In the genomic region with DNA sequence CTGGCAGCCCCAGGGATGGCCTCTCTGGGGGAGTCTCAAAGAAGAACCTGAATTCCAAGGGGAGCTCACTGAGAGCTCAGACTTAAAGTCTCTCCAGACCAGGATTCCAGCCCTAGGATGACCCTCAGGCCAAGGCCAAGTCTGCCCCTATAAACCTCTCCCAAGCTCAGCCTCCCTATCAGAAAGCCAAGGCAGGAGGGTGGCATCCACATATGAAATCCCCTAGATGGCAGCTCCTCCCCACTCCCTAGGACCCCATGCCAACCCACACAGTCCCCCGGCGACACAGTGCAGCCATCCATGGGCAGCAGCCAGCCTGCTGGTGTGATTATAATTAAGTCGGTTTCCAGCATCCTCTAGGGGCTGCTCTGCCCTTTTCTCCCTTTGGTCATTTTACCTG, we compare ENCODE assay signal across 18 cellular contexts.
DNase-seq lines count a peak whose midpoint lies in the region; ATAC-seq, FAIRE-seq and TF ChIP-seq lines count a peak whose summit lies in the region.
"Had no signal": no experiment of that assay in that cellular context is flagged by ENCODE, and none has a peak within 500 bp of the region (broad histone marks: within the 10 kb centered on the region; RNA-seq: fewer than 3 reads in every experiment).

No MANE protein-coding gene starts in this region.

- CTCF ChIA-PET in HepG2 (lab: Yijun Ruan, JAX; ENCODE audit: low intra/inter-chr PET ratio, low total read pairs) = no interaction called here
- CTCF ChIA-PET in WTC11 (lab: Charles Lee) = interaction anchor here (1.0 kb wide), 1 partner anchor 19 kb away, joined by 3 read pairs; no protein-coding TSS in a partner anchor

- no peak overlapping the region for H2AFZ ChIP-seq in HepG2 (ENCODE audit: low read length)

- TF ChIP-seq POLR2A in HepG2 (IDR thresholded peaks at IDR 0.05; ENCODE audit: insufficient read depth in 1 of 2, low read depth in 2 of 2, low read length in 2 of 2) = no peak
- no peak for TF ChIP-seq POLR2A in right lobe of liver (IDR thresholded peaks at IDR 0.05)

- no peak overlapping the region for H3K4me2 ChIP-seq in HepG2 (ENCODE audit: low read depth, low read length)
- H3K4me2 ChIP-seq: KMS-11 had no signal

- H3K27ac ChIP-seq in HepG2 (ENCODE audit: extremely low read length, insufficient read depth, low read length) (no peak overlapping the region), right lobe of liver (no peak overlapping the region)
- H3K27ac ChIP-seq: KMS-11, RWPE1 had no signal

- H3K27me3 ChIP-seq in HepG2 (ENCODE audit: control insufficient read depth in 1 of 2, insufficient read depth in 2 of 2, low read length in 2 of 2) (no peaks in the 10 kb centered on the region), right lobe of liver (no peaks in the 10 kb centered on the region)

- H3K4me1 ChIP-seq in HepG2 (ENCODE audit: insufficient read depth, low read length) (no peaks in the 10 kb centered on the region), right lobe of liver (no peaks in the 10 kb centered on the region)

- H3K4me3 ChIP-seq in HepG2 (replicated peaks in 1 of 3; ENCODE audit: insufficient read depth in 1 of 3, low read depth in 2 of 3, low read length in 3 of 3) (no peak overlapping the region), right lobe of liver (no peak overlapping the region)

- peaks cover 10% of the 10 kb centered on the region for H3K27me3 Mint-ChIP-seq in WTC11 (ENCODE audit: low read depth)

- no peak for DNase-seq in HepG2 (ENCODE audit: low spot score)
- DNase-seq in right lobe of liver = no peak
- peak; percentile 68 for DNase-seq in NCI-H1092 (lab: John Stamatoyannopoulos, UW)
- DNase-seq in WTC11 (ENCODE audit: low spot score) = no peak
- no peak for DNase-seq in DMS79 treated with DMSO at 0.1 percent for 48 hours (lab: John Stamatoyannopoulos, UW)
- DNase-seq in NCI-H2227 (lab: John Stamatoyannopoulos, UW; ENCODE audit: unreplicated experiment) = no peak
- DNase-seq: CD4-positive, alpha-beta memory T cell; MM.1S; NCI-H187; NCI-H2171 treated with DMSO at 0.1 percent for 48 hours; NK-92 treated with Interleukin-12 subunit alpha and Interleukin-12 subunit beta, amount 100 ng/mL, for 24 hours; T-helper 2 cell had no signal

- no peak overlapping the region for H3K27ac Mint-ChIP-seq in WTC11
- H3K27ac Mint-ChIP-seq: B cell; CD4-positive, alpha-beta memory T cell had no signal

- no peak for TF ChIP-seq EP300 in HepG2 (IDR thresholded peaks at IDR 0.05; ENCODE audit: low read depth in 2 of 2, low read length in 2 of 2)
- TF ChIP-seq EP300 in HepG2 (CRISPR knock-in tag; IDR thresholded peaks at IDR 0.05; ENCODE audit: borderline replicate concordance) = no peak

- H3K9ac ChIP-seq in HepG2 (ENCODE audit: insufficient read depth, low read depth, low read length) = no peak overlapping the region
- H3K9ac ChIP-seq: KMS-11 had no signal

- no peaks in the 10 kb centered on the region for H3K36me3 ChIP-seq in HepG2 (replicated peaks in 1 of 2; ENCODE audit: control insufficient read depth in 1 of 2, insufficient read depth in 2 of 2, low read length in 2 of 2)
- H3K36me3 ChIP-seq in right lobe of liver = no peaks in the 10 kb centered on the region

- no TSS peak for BruUV-seq in HepG2 (replicated peaks; lab: Mats Ljungman, UMichigan)

- in situ Hi-C loops in HepG2 (cut with HindIII; ENCODE audit: extremely low pct_ligation_motif_present, low pct_unique_long_range_greater_than_20kb) = no loop called here

- H3K4me1 Mint-ChIP-seq in WTC11 = peaks cover 19% of the 10 kb centered on the region
- H3K4me1 Mint-ChIP-seq: B cell; CD4-positive, alpha-beta memory T cell had no signal

- peaks cover 21% of the 10 kb centered on the region for H3K9me3 Mint-ChIP-seq in WTC11

- 0% methylated on average over 3 of the region's 3 CpGs for WGBS in HepG2 (ENCODE audit: low lambda C conversion rate)
- 44% methylated on average over 2 of the region's 3 CpGs for WGBS in right lobe of liver (ENCODE audit: insufficient coverage, low coverage, low lambda C conversion rate, missing lambda C conversion rate)

- H3K36me3 Mint-ChIP-seq in WTC11 = peaks cover 9% of the 10 kb centered on the region
- H3K36me3 Mint-ChIP-seq: CD4-positive, alpha-beta memory T cell had no signal

- no peaks in the 10 kb centered on the region for H3K79me2 ChIP-seq in HepG2 (ENCODE audit: insufficient read depth, low read length)

- TF ChIP-seq CTCF in HepG2 (CRISPR knock-in tag; IDR thresholded peaks at IDR 0.05) (no peak), right lobe of liver (IDR thresholded peaks at IDR 0.05) (no peak), WTC11 (IDR thresholded peaks at IDR 0.05) (no peak)

- ATAC-seq in HepG2 (peak; percentile 44; the same call in 2 of the 3 replicates), right lobe of liver (no peak), WTC11 (peak; percentile 42; the same call in 1 of the 2 replicates), GM21528 (IDR thresholded peaks at IDR 0.05; ENCODE audit: low FRiP score, unreplicated experiment) (no peak)

- no peak for TF ChIP-seq RAD21 in HepG2 (CRISPR knock-in tag; IDR thresholded peaks at IDR 0.05)

- no peaks in the 10 kb centered on the region for H4K20me1 ChIP-seq in HepG2 (ENCODE audit: insufficient read depth, low read length)

- H3K9me3 ChIP-seq in HepG2 (ENCODE audit: low read length) = peaks cover 10% of the 10 kb centered on the region
- H3K9me3 ChIP-seq in right lobe of liver = peaks cover 0 to 2% (median 0%) of the 10 kb centered on the region in 4 donors

- FAIRE-seq in HepG2 (lab: Jason Lieb, UNC) = no peak
- FAIRE-seq: D721Med, H1 had no signal

- no peak overlapping the region for H3K4me3 Mint-ChIP-seq in WTC11
- H3K4me3 Mint-ChIP-seq: B cell; CD4-positive, alpha-beta memory T cell had no signal

- intact Hi-C loops in HepG2 (cut with micrococcal nuclease; ENCODE audit: unreplicated experiment) (no loop called here), right lobe of liver (cut with DNase I) (no loop called here)

- POLR2A ChIA-PET in HepG2 (lab: Yijun Ruan, JAX) (no interaction called here), WTC11 (lab: Charles Lee) (interaction anchor here (0.7 kb wide), 1 partner anchor 356 kb away, joined by 6 read pairs; no protein-coding TSS in a partner anchor)

TF ChIP-seq in HepG2, 621 proteins besides CTCF, POLR2A, EP300 and RAD21:
- TF ChIP-seq ZNF761 (CRISPR knock-in tag; conservative IDR thresholded peaks at IDR 0.05) (no peak), KDM5B (CRISPR knock-in tag; IDR thresholded peaks at IDR 0.05; ENCODE audit: borderline replicate concordance) (no peak), ZNF605 (CRISPR knock-in tag; IDR thresholded peaks at IDR 0.05) (no peak), PAX8 (CRISPR knock-in tag; IDR thresholded peaks at IDR 0.05; ENCODE audit: borderline replicate concordance) (no peak), ZNF34 (CRISPR knock-in tag; IDR thresholded peaks at IDR 0.05; ENCODE audit: borderline replicate concordance) (no peak)
- TF ChIP-seq, protein P1, sequence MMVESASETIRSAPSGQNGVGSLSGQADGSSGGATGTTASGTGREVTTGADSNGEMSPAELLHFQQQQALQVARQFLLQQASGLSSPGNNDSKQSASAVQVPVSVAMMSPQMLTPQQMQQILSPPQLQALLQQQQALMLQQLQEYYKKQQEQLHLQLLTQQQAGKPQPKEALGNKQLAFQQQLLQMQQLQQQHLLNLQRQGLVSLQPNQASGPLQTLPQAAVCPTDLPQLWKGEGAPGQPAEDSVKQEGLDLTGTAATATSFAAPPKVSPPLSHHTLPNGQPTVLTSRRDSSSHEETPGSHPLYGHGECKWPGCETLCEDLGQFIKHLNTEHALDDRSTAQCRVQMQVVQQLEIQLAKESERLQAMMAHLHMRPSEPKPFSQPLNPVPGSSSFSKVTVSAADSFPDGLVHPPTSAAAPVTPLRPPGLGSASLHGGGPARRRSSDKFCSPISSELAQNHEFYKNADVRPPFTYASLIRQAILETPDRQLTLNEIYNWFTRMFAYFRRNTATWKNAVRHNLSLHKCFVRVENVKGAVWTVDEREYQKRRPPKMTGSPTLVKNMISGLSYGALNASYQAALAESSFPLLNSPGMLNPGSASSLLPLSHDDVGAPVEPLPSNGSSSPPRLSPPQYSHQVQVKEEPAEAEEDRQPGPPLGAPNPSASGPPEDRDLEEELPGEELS (CRISPR knock-in tag; IDR thresholded peaks at IDR 0.05) = no peak

TF ChIP-seq in WTC11, 78 proteins besides CTCF, POLR2A, EP300 and RAD21:
- TF ChIP-seq TEAD4 (CRISPR knock-in tag; IDR thresholded peaks at IDR 0.05) (no peak), GABPB1 (CRISPR knock-in tag; IDR thresholded peaks at IDR 0.05) (no peak)
- TF ChIP-seq, protein P2, sequence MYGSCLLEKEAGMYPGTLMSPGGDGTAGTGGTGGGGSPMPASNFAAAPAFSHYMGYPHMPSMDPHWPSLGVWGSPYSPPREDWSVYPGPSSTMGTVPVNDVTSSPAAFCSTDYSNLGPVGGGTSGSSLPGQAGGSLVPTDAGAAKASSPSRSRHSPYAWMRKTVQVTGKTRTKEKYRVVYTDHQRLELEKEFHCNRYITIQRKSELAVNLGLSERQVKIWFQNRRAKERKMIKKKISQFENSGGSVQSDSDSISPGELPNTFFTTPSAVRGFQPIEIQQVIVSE (CRISPR knock-in tag; IDR thresholded peaks at IDR 0.05; ENCODE audit: borderline replicate concordance) = no peak
- TF ChIP-seq, protein P3, sequence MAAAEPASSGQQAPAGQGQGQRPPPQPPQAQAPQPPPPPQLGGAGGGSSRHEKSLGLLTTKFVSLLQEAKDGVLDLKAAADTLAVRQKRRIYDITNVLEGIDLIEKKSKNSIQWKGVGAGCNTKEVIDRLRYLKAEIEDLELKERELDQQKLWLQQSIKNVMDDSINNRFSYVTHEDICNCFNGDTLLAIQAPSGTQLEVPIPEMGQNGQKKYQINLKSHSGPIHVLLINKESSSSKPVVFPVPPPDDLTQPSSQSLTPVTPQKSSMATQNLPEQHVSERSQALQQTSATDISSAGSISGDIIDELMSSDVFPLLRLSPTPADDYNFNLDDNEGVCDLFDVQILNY (CRISPR knock-in tag; IDR thresholded peaks at IDR 0.05) = no peak

Comparison
In these comparisons a context has a peak if more than half of its experiments do, and no peak if none do; other contexts are left out.
1. ATAC-seq: peak in HepG2 (single experiment) and WTC11 (single experiment); none in right lobe of liver (0 of 4) and GM21528 (single experiment).